31 cellular contexts compared by ENCODE assay signal in genomic region chr2:73135236-73135635, GRCh38. TPM values are rescaled to one million over a fixed set of nuclear protein-coding genes. Genes with fewer than 3 reads are reported as not detected.
DNase-seq lines count a peak whose midpoint lies in the region; ATAC-seq, FAIRE-seq and TF ChIP-seq lines count a peak whose summit lies in the region.
"Had no signal": no experiment of that assay in that cellular context is flagged by ENCODE, and none has a peak within 500 bp of the region (broad histone marks: within the 10 kb centered on the region; RNA-seq: fewer than 3 reads in every experiment).

No MANE protein-coding gene starts in this region.

- DNase-seq in HepG2 (ENCODE audit: low spot score) (no peak), right lobe of liver (no peak), K562 (ENCODE audit: extremely low read depth in 1 of 4, low spot score in 3 of 4) (no peak), left lobe of liver (ENCODE audit: low spot score) (no peak), NCI-H1694 treated with DMSO at 0.1 percent for 48 hours (lab: John Stamatoyannopoulos, UW) (no peak)
- DNase-seq: 8988T; AML-193; BE2C; C1 segment of cervical spinal cord; Caco-2; Calu3; CD4-positive, alpha-beta memory T cell; CD4-positive, alpha-beta T cell; CD4-positive, CD25-positive, alpha-beta regulatory T cell; CD8-positive, alpha-beta memory T cell; CD8-positive, alpha-beta T cell; COR-L47; DMS 273 treated with DMSO at 0.1 percent for 48 hours; DMS153; DMS53; DMS79; DMS79 treated with DMSO at 0.1 percent for 48 hours; DND-41 had no signal

- TF ChIP-seq POLR2A in HepG2 (IDR thresholded peaks at IDR 0.05; ENCODE audit: insufficient read depth in 1 of 2, low read depth in 2 of 2, low read length in 2 of 2) (no peak), right lobe of liver (IDR thresholded peaks at IDR 0.05) (no peak), K562 (conservative IDR thresholded peaks at IDR 0.05) (no peak)

- TF ChIP-seq EP300 in HepG2 (IDR thresholded peaks at IDR 0.05; ENCODE audit: low read depth in 2 of 2, low read length in 2 of 2): no peak
- TF ChIP-seq EP300 in HepG2 (CRISPR knock-in tag; IDR thresholded peaks at IDR 0.05; ENCODE audit: borderline replicate concordance): no peak
- no peak for TF ChIP-seq EP300 in K562 (IDR thresholded peaks at IDR 0.05; ENCODE audit: low read length)

- H3K9me3 ChIP-seq in HepG2 (ENCODE audit: low read length): no peaks in the 10 kb centered on the region
- no peaks in the 10 kb centered on the region for H3K9me3 ChIP-seq in right lobe of liver
- no peaks in the 10 kb centered on the region for H3K9me3 ChIP-seq in HEK293 (ENCODE audit: control insufficient read depth, insufficient read depth, low read depth, low read length)
- H3K9me3 ChIP-seq in K562 (replicated peaks; ENCODE audit: control insufficient read depth, insufficient read depth, low read depth, low read length): no peaks in the 10 kb centered on the region
- H3K9me3 ChIP-seq: A549, BE2C, BLaER1, Caco-2 had no signal

- H3K27ac ChIP-seq in HepG2 (ENCODE audit: extremely low read length, insufficient read depth, low read length): no peak overlapping the region
- H3K27ac ChIP-seq in right lobe of liver: no peak overlapping the region
- H3K27ac ChIP-seq in HEK293 (ENCODE audit: extremely low read depth, low read depth, low read length): no peak overlapping the region
- H3K27ac ChIP-seq in K562 (ENCODE audit: extremely low read depth, low read depth, low read length): no peak overlapping the region
- H3K27ac ChIP-seq: 22Rv1; A549; BLaER1; BLaER1 treated with 17β-estradiol and CSF1 and Interleukin-3, amounts not matched to agents 10 nM and 100 nM; C4-2B had no signal

- CTCF ChIA-PET in HepG2 (lab: Yijun Ruan, JAX; ENCODE audit: low intra/inter-chr PET ratio, low total read pairs) (no interaction called here), HEK293 (lab: Yijun Ruan, JAX) (interaction anchor here (1.1 kb wide), 1 partner anchor 10 kb away, joined by 3 read pairs; no protein-coding TSS in a partner anchor), K562 (lab: Yijun Ruan, JAX; ENCODE audit: low intra/inter-chr PET ratio) (no interaction called here)

- no peak for ATAC-seq in HepG2
- no peak for ATAC-seq in right lobe of liver
- ATAC-seq in K562: no peak
- no peak for ATAC-seq in left lobe of liver
- ATAC-seq: CD8-positive, alpha-beta T cell had no signal

- no TSS peak for BruUV-seq in HepG2 (replicated peaks; lab: Mats Ljungman, UMichigan)
- BruUV-seq in K562 (replicated peaks; lab: Mats Ljungman, UMichigan): no TSS peak

- no peaks in the 10 kb centered on the region for H4K20me1 ChIP-seq in HepG2 (ENCODE audit: insufficient read depth, low read length)
- no peaks in the 10 kb centered on the region for H4K20me1 ChIP-seq in K562 (replicated peaks; ENCODE audit: control insufficient read depth, insufficient read depth, low read length)
- H4K20me1 ChIP-seq: BLaER1; BLaER1 treated with 17β-estradiol and CSF1 and Interleukin-3, amounts not matched to agents 10 nM and 100 nM had no signal

- intact Hi-C loops in HepG2 (cut with micrococcal nuclease; ENCODE audit: unreplicated experiment): no loop called here
- intact Hi-C loops in right lobe of liver (cut with DNase I): no loop called here
- intact Hi-C loops in K562 (cut with micrococcal nuclease): no loop called here

- no peak for TF ChIP-seq RAD21 in HepG2 (CRISPR knock-in tag; IDR thresholded peaks at IDR 0.05)
- no peak for TF ChIP-seq RAD21 in K562 (CRISPR knock-in tag; conservative IDR thresholded peaks at IDR 0.05 in 1 of 2, IDR thresholded peaks at IDR 0.05 in 1 of 2)

- TF ChIP-seq CTCF in HepG2 (CRISPR knock-in tag; IDR thresholded peaks at IDR 0.05): no peak
- no peak for TF ChIP-seq CTCF in right lobe of liver (IDR thresholded peaks at IDR 0.05)
- no peak for TF ChIP-seq CTCF in HEK293 (tag by site-specific recombination; IDR thresholded peaks at IDR 0.05)
- TF ChIP-seq CTCF in K562 (IDR thresholded peaks at IDR 0.05 in 2 of 3, conservative IDR thresholded peaks at IDR 0.05 in 1 of 3; ENCODE audit: insufficient read depth in 2 of 3, low read depth in 1 of 3, low read length in 3 of 3): no peak

- POLR2A ChIA-PET in HepG2 (lab: Yijun Ruan, JAX) (no interaction called here), HEK293 (lab: Yijun Ruan, JAX) (no interaction called here), K562 (lab: Yijun Ruan, JAX) (no interaction called here)

- H3K79me2 ChIP-seq in HepG2 (ENCODE audit: insufficient read depth, low read length) (no peaks in the 10 kb centered on the region), K562 (ENCODE audit: control insufficient read depth, insufficient read depth, low read length) (no peaks in the 10 kb centered on the region)

- H3K9me1 ChIP-seq in K562 (ENCODE audit: control insufficient read depth, insufficient read depth, low read length): no peaks in the 10 kb centered on the region

- H3K4me1 ChIP-seq in HepG2 (ENCODE audit: insufficient read depth, low read length) (no peaks in the 10 kb centered on the region), right lobe of liver (no peaks in the 10 kb centered on the region), HEK293 (ENCODE audit: control insufficient read depth, insufficient read depth, low read length) (no peaks in the 10 kb centered on the region), K562 (replicated peaks in 1 of 2; ENCODE audit: control insufficient read depth in 2 of 2, insufficient read depth in 2 of 2, low read length in 2 of 2) (no peaks in the 10 kb centered on the region)
- H3K4me1 ChIP-seq: A549, BE2C, BLaER1, Caco-2 had no signal

- no peak for FAIRE-seq in HepG2 (lab: Jason Lieb, UNC)
- FAIRE-seq in K562 (lab: Jason Lieb, UNC): no peak
- FAIRE-seq: A204.1, A549, D721Med had no signal

- H3K4me3 ChIP-seq in HepG2 (replicated peaks in 1 of 3; ENCODE audit: insufficient read depth in 1 of 3, low read depth in 2 of 3, low read length in 3 of 3): no peak overlapping the region
- H3K4me3 ChIP-seq in right lobe of liver: no peak overlapping the region
- H3K4me3 ChIP-seq in HEK293 (ENCODE audit: low read depth, low read length): no peak overlapping the region
- H3K4me3 ChIP-seq in K562: no peak overlapping the region
- H3K4me3 ChIP-seq: A549; BLaER1; BLaER1 treated with 17β-estradiol and CSF1 and Interleukin-3, amounts not matched to agents 10 nM and 100 nM had no signal

- H3K9ac ChIP-seq in HepG2 (ENCODE audit: insufficient read depth, low read depth, low read length) (no peak overlapping the region), K562 (ENCODE audit: insufficient read depth in 1 of 2, low read depth in 2 of 2, low read length in 2 of 2) (no peak overlapping the region)
- H3K9ac ChIP-seq: BLaER1; BLaER1 treated with 17β-estradiol and CSF1 and Interleukin-3, amounts not matched to agents 10 nM and 100 nM had no signal

- WGBS in HepG2 (ENCODE audit: low lambda C conversion rate): 44% methylated on average over 2 of the region's 2 CpGs
- WGBS in right lobe of liver (ENCODE audit: insufficient coverage, low coverage, low lambda C conversion rate, missing lambda C conversion rate): 56% methylated on average over 2 of the region's 2 CpGs
- 0% methylated on average over 2 of the region's 2 CpGs for WGBS in K562 (ENCODE audit: insufficient coverage, low coverage, missing lambda C conversion rate)

- H3K4me2 ChIP-seq in HepG2 (ENCODE audit: low read depth, low read length): no peak overlapping the region
- H3K4me2 ChIP-seq in K562 (ENCODE audit: insufficient read depth, low read length): no peak overlapping the region
- H3K4me2 ChIP-seq: A549, BLaER1 had no signal

- in situ Hi-C loops in HepG2 (cut with HindIII; ENCODE audit: extremely low pct_ligation_motif_present, low pct_unique_long_range_greater_than_20kb) (no loop called here), K562 (cut with MboI) (no loop called here)

- peaks cover 0 to 5% of the 10 kb centered on the region in 2 experiments; a peak in 1 of 5 replicates for H3K27me3 ChIP-seq in HepG2 (ENCODE audit: control insufficient read depth in 1 of 2, insufficient read depth in 2 of 2, low read length in 2 of 2)
- no peaks in the 10 kb centered on the region for H3K27me3 ChIP-seq in right lobe of liver
- peaks cover 0 to 5% of the 10 kb centered on the region in 2 experiments; a peak in 3 of 5 replicates for H3K27me3 ChIP-seq in K562 (ENCODE audit: control insufficient read depth in 2 of 2, insufficient read depth in 2 of 2, low read length in 2 of 2)
- H3K27me3 ChIP-seq: BE2C; BLaER1; BLaER1 treated with 17β-estradiol and CSF1 and Interleukin-3, amounts not matched to agents 10 nM and 100 nM had no signal

- H2AFZ ChIP-seq in HepG2 (ENCODE audit: low read length): no peak overlapping the region
- H2AFZ ChIP-seq in K562 (ENCODE audit: low read depth, low read length): no peak overlapping the region

- no peaks in the 10 kb centered on the region for H3K36me3 ChIP-seq in HepG2 (replicated peaks in 1 of 2; ENCODE audit: control insufficient read depth in 1 of 2, insufficient read depth in 2 of 2, low read length in 2 of 2)
- no peaks in the 10 kb centered on the region for H3K36me3 ChIP-seq in right lobe of liver
- H3K36me3 ChIP-seq in HEK293 (ENCODE audit: control insufficient read depth in 2 of 2, insufficient read depth in 1 of 2, low read length in 2 of 2): no peaks in the 10 kb centered on the region
- no peaks in the 10 kb centered on the region for H3K36me3 ChIP-seq in K562 (ENCODE audit: control insufficient read depth, insufficient read depth, low read length)
- H3K36me3 ChIP-seq: BE2C; BLaER1; BLaER1 treated with 17β-estradiol and CSF1 and Interleukin-3, amounts not matched to agents 10 nM and 100 nM had no signal

RNA-seq across cellular contexts. Expression of gene RAB11FIP5, which starts 22.5 kb away (rescaled TPM):
- 8.7 and 9.4 TPM in 2 replicates for total RNA-seq in HepG2 (2016; rRNA removed; fragmentation: Illumina TruSeq; extraction: Trizol)
- total RNA-seq in HepG2 (2016; cell fraction: cytosol; rRNA removed; fragmentation: Illumina TruSeq; extraction: Trizol; ENCODE audit: low read depth): 3.7 and 4.2 TPM in 2 replicates
- total RNA-seq in HepG2 (2016; cell fraction: insoluble cytoplasmic fraction; rRNA removed; fragmentation: Illumina TruSeq; extraction: Trizol): 8.6 and 9.1 TPM in 2 replicates
- total RNA-seq in HepG2 (2016; cell fraction: membrane; rRNA removed; fragmentation: Illumina TruSeq; extraction: Trizol): 10.0 and 13.0 TPM in 2 replicates
- total RNA-seq in HepG2 (2016; cell fraction: nucleus; rRNA removed; fragmentation: Illumina TruSeq; extraction: Trizol): 6.7 and 7.5 TPM in 2 replicates
- 21.9 and 22.9 TPM in 2 replicates for polyA plus RNA-seq in HepG2 (2011; rRNA removed)
- 17.5 and 19.5 TPM in 2 replicates for polyA plus RNA-seq in HepG2 (2011; cell fraction: cytosol; rRNA removed)
- polyA plus RNA-seq in HepG2 (2011; cell fraction: nucleus; rRNA removed): 19.6 and 23.6 TPM in 2 replicates
- polyA plus RNA-seq in HepG2 (2012): 25.5 and 27.1 TPM in 2 replicates
- 2.1 TPM in 2 replicates for polyA plus RNA-seq in HepG2 (2016; cell fraction: cytosol; fragmentation: Illumina TruSeq; extraction: Trizol; ENCODE audit: low read depth)
- 8.6 and 12.8 TPM in 2 replicates for polyA plus RNA-seq in HepG2 (2016; cell fraction: insoluble cytoplasmic fraction; fragmentation: Illumina TruSeq; extraction: Trizol; ENCODE audit: low read depth)
- polyA plus RNA-seq in HepG2 (2016; cell fraction: membrane; fragmentation: Illumina TruSeq; extraction: Trizol; ENCODE audit: low read depth): 5.8 and 6.9 TPM in 2 replicates
- 10.7 and 10.8 TPM in 2 replicates for polyA plus RNA-seq in HepG2 (2016; cell fraction: nucleus; fragmentation: Illumina TruSeq; extraction: Trizol; ENCODE audit: insufficient read depth, low read depth)
- 29.9 and 45.2 TPM in 2 replicates for polyA minus RNA-seq in HepG2 (2011; rRNA and poly(A)+ RNA removed; ENCODE audit: low replicate concordance)
- 12.6 and 13.2 TPM in 2 replicates for polyA minus RNA-seq in HepG2 (2011; cell fraction: cytosol; rRNA and poly(A)+ RNA removed)
- polyA minus RNA-seq in HepG2 (2011; cell fraction: nucleus; rRNA and poly(A)+ RNA removed): 14.7 and 18.7 TPM in 2 replicates
- total RNA-seq in right lobe of liver: 10 to 100 TPM in 3 of 6 experiments, 1 to 10 TPM in 3; 4.5 to 12.7 (median 9.0) TPM
- total RNA-seq in K562 (2011; cell fraction: chromatin; rRNA removed; ENCODE audit: low replicate concordance): 19.7 and 27.7 TPM in 2 replicates
- 8.7 and 10.0 TPM in 2 replicates for total RNA-seq in K562 (2011; cell fraction: nucleolus; rRNA removed)
- total RNA-seq in K562 (2011; cell fraction: nucleoplasm; rRNA removed): 11.7 and 15.4 TPM in 2 replicates
- 5.7 and 7.0 TPM in 2 replicates for total RNA-seq in K562 (2014; rRNA removed)
- 6.7 and 6.8 TPM in 2 replicates for total RNA-seq in K562 (2014; rRNA removed; fragmentation: Illumina TruSeq; extraction: Trizol)
- total RNA-seq in K562 (2015; rRNA removed; fragmentation: Illumina TruSeq; extraction: Trizol): 3.4 and 3.7 TPM in 2 replicates
- total RNA-seq in K562 (2021): 8.6 and 9.1 TPM in 2 replicates
- 11.3 and 14.4 TPM in 2 replicates for polyA plus RNA-seq in K562 (2011; rRNA removed)
- polyA plus RNA-seq in K562 (2011; cell fraction: cytosol; rRNA removed): 6.8 and 8.8 TPM in 2 replicates
- polyA plus RNA-seq in K562 (2011; cell fraction: nucleus; rRNA removed): 12.0 and 16.7 TPM in 2 replicates
- polyA plus RNA-seq in K562 (2012): 5.9 and 6.3 TPM in 2 replicates
- 8.0 and 8.3 TPM in 2 replicates for polyA plus RNA-seq in K562 (2014; fragmentation: Illumina TruSeq; extraction: Trizol)
- polyA plus RNA-seq in K562 (2014; fragmentation: Nextera tagmentation; extraction: Ambion mirVana): 1 to 10 TPM; 1.7 TPM
- polyA plus RNA-seq in K562 (2014; rRNA removed): 5.7 and 6.4 TPM in 2 replicates
- polyA minus RNA-seq in K562 (2011; rRNA and poly(A)+ RNA removed): 10.6 and 16.9 TPM in 2 replicates
- polyA minus RNA-seq in K562 (2011; cell fraction: cytosol; rRNA and poly(A)+ RNA removed): 5.8 and 8.8 TPM in 2 replicates
- polyA minus RNA-seq in K562 (2011; cell fraction: nucleus; rRNA and poly(A)+ RNA removed): 4.4 and 5.0 TPM in 2 replicates
- total RNA-seq in left lobe of liver: 6.0 TPM

Comparison
In these comparisons a context has a peak if more than half of its experiments do, and no peak if none do; other contexts are left out.
1. Of the 241 proteins assayed by ChIP-seq in both HepG2 and K562: peak only in HepG2: HNRNPK and SRSF9; only in K562: ZNF512; in both: none; in neither: 238.